ENCODE assay signal across 29 cellular contexts in the genomic region with DNA sequence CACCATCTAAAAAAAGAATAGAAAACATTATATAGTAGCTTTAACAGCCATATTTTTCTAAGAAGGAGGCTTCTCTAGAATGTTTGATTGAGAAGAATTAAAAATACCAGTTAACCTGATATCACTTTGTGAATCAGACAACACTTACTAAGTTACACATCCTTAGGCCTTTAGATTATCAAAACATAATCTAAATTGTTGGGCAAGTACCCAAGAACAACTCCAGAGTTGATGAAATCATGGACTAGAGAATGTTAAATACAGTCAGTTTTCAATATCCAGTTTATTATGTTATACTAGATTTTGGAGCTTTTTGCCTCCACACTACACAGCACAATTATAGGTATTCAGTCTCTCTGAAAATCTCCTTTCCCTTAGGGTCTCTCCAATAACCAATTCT. TPM values are rescaled to one million over a fixed set of nuclear protein-coding genes. Genes with fewer than 3 reads are reported as not detected.
"Had no signal": no experiment of that assay in that cellular context is flagged by ENCODE, and none has a peak within 500 bp of the region (broad histone marks: within the 10 kb centered on the region; RNA-seq: fewer than 3 reads in every experiment).

No MANE protein-coding gene starts in this region.

- DNase-seq: activated CD4-positive, alpha-beta T cell treated with anti-CD3 and anti-CD28 coated beads, Interleukin-2, amount 10 ng/mL, durations not matched to agents 7 days and 5 days; activated CD8-positive, alpha-beta memory T cell treated with anti-CD3 and anti-CD28 coated beads, Interleukin-2, amount 50 U/mL, for 4 hours; activated effector memory CD4-positive, alpha-beta T cell treated with Interleukin-2 at 50 U/mL for 16 hours; activated naive CD4-positive, alpha-beta T cell treated with anti-CD3 and anti-CD28 coated beads, Interleukin-2, amount 10 ng/mL, durations not matched to agents 7 days and 5 days; activated naive CD8-positive, alpha-beta T cell treated with anti-CD3 and anti-CD28 coated beads, Interleukin-2, amount 50 U/mL, for 24 hours; activated T-cell treated with anti-CD3 and anti-CD28 coated beads, Interleukin-2, amount 50 U/mL, for 4 hours; effector memory CD4-positive, alpha-beta T cell; esophagus squamous epithelium; heart right ventricle; left ventricle myocardium superior; naive thymus-derived CD4-positive, alpha-beta T cell; stimulated activated CD4-positive, alpha-beta T cell treated with anti-CD3 and anti-CD28 coated beads, Interleukin-15, amount 100 ng/mL, for 24 hours; stimulated activated CD4-positive, alpha-beta T cell treated with anti-CD3 and anti-CD28 coated beads, Interleukin-4, amount 100 ng/mL, for 1 hour; stimulated activated naive CD8-positive, alpha-beta T cell treated with anti-CD3 and anti-CD28 coated beads, Interleukin-15, amount 100 ng/mL, for 72 hours; transverse colon had no signal

- H3K9me3 ChIP-seq: ascending aorta, esophagus squamous epithelium, heart right ventricle, prostate gland, right atrium auricular region, suprapubic skin, transverse colon, vagina had no signal

- H3K27me3 ChIP-seq: ascending aorta, esophagus squamous epithelium, heart right ventricle, neural progenitor cell, right atrium auricular region, suprapubic skin, transverse colon, vagina had no signal

- H3K4me3 ChIP-seq: ascending aorta, esophagus squamous epithelium, heart right ventricle, neural progenitor cell, prostate gland, right atrium auricular region, skin epidermis, suprapubic skin, transverse colon, vagina had no signal

- H3K9ac ChIP-seq: neural progenitor cell had no signal

- H3K36me3 ChIP-seq: neural progenitor cell, prostate gland, transverse colon had no signal

- H3K4me1 ChIP-seq: ascending aorta, esophagus squamous epithelium, heart right ventricle, neural progenitor cell, prostate gland, right atrium auricular region, suprapubic skin, transverse colon, vagina had no signal

- H3K4me3 Mint-ChIP-seq: activated CD4-positive, alpha-beta T cell treated with anti-CD3 and anti-CD28 coated beads, Interleukin-2, amount 10 ng/mL, durations not matched to agents 7 days and 5 days; activated naive CD4-positive, alpha-beta T cell treated with anti-CD3 and anti-CD28 coated beads, Interleukin-2, amount 10 ng/mL, durations not matched to agents 7 days and 5 days; activated naive CD8-positive, alpha-beta T cell treated with anti-CD3 and anti-CD28 coated beads, Interleukin-2, amount 50 U/mL, for 24 hours; activated T-cell treated with anti-CD3 and anti-CD28 coated beads, Interleukin-2, amount 50 U/mL, for 4 hours; dendritic cell treated with granulocyte-macrophage colony-stimulating factor and Interleukin-4, amounts not matched to agents 40 ng/mL and 50 ng/mL, for 4 days; memory B cell; naive thymus-derived CD4-positive, alpha-beta T cell; neural progenitor cell; stimulated activated naive CD8-positive, alpha-beta T cell treated with anti-CD3 and anti-CD28 coated beads, Interleukin-15, amount 100 ng/mL, for 72 hours; T-helper 1 cell treated with Interleukin-12 subunit alpha and Interleukin-12 subunit beta and Interleukin-4 antibody, amounts not matched to agents 30 μg/mL and 1 μg/mL, for 36 hours had no signal

- H3K4me1 Mint-ChIP-seq: activated CD4-positive, alpha-beta T cell treated with anti-CD3 and anti-CD28 coated beads, Interleukin-2, amount 10 ng/mL, durations not matched to agents 7 days and 5 days; activated naive CD4-positive, alpha-beta T cell treated with anti-CD3 and anti-CD28 coated beads, Interleukin-2, amount 10 ng/mL, durations not matched to agents 7 days and 5 days; activated naive CD8-positive, alpha-beta T cell treated with anti-CD3 and anti-CD28 coated beads, Interleukin-2, amount 50 U/mL, for 24 hours; memory B cell; naive thymus-derived CD4-positive, alpha-beta T cell; neural progenitor cell; stimulated activated naive CD8-positive, alpha-beta T cell treated with anti-CD3 and anti-CD28 coated beads, Interleukin-15, amount 100 ng/mL, for 72 hours had no signal

- H3K27me3 Mint-ChIP-seq: activated CD4-positive, alpha-beta T cell treated with anti-CD3 and anti-CD28 coated beads, Interleukin-2, amount 10 ng/mL, durations not matched to agents 7 days and 5 days; activated naive CD4-positive, alpha-beta T cell treated with anti-CD3 and anti-CD28 coated beads, Interleukin-2, amount 10 ng/mL, durations not matched to agents 7 days and 5 days; activated naive CD8-positive, alpha-beta T cell treated with anti-CD3 and anti-CD28 coated beads, Interleukin-2, amount 50 U/mL, for 24 hours; dendritic cell treated with granulocyte-macrophage colony-stimulating factor and Interleukin-4, amounts not matched to agents 40 ng/mL and 50 ng/mL, for 4 days; memory B cell; naive thymus-derived CD4-positive, alpha-beta T cell; stimulated activated naive CD8-positive, alpha-beta T cell treated with anti-CD3 and anti-CD28 coated beads, Interleukin-15, amount 100 ng/mL, for 72 hours had no signal

- H2AFZ ChIP-seq: neural progenitor cell had no signal

- ATAC-seq: activated CD4-positive, CD25-positive, alpha-beta regulatory T cell treated with anti-CD3 and anti-CD28 coated beads, Interleukin-2, amount 50 U/mL, for 24 hours; activated naive CD8-positive, alpha-beta T cell treated with anti-CD3 and anti-CD28 coated beads, Interleukin-2, amount 50 U/mL, for 24 hours; activated T-cell treated with anti-CD3 and anti-CD28 coated beads, Interleukin-2, amount 50 U/mL, for 4 hours; heart right ventricle; left ventricle myocardium superior; naive thymus-derived CD4-positive, alpha-beta T cell; stimulated activated naive CD8-positive, alpha-beta T cell treated with anti-CD3 and anti-CD28 coated beads, Interleukin-15, amount 100 ng/mL, for 72 hours had no signal

- H3K9me3 Mint-ChIP-seq: activated CD4-positive, alpha-beta T cell treated with anti-CD3 and anti-CD28 coated beads, Interleukin-2, amount 10 ng/mL, durations not matched to agents 7 days and 5 days; activated naive CD4-positive, alpha-beta T cell treated with anti-CD3 and anti-CD28 coated beads, Interleukin-2, amount 10 ng/mL, durations not matched to agents 7 days and 5 days; activated naive CD8-positive, alpha-beta T cell treated with anti-CD3 and anti-CD28 coated beads, Interleukin-2, amount 50 U/mL, for 24 hours; activated T-cell treated with anti-CD3 and anti-CD28 coated beads, Interleukin-2, amount 50 U/mL, for 4 hours; dendritic cell treated with granulocyte-macrophage colony-stimulating factor and Interleukin-4, amounts not matched to agents 40 ng/mL and 50 ng/mL, for 4 days; memory B cell; stimulated activated naive CD8-positive, alpha-beta T cell treated with anti-CD3 and anti-CD28 coated beads, Interleukin-15, amount 100 ng/mL, for 72 hours; T-helper 1 cell treated with Interleukin-12 subunit alpha and Interleukin-12 subunit beta and Interleukin-4 antibody, amounts not matched to agents 30 μg/mL and 1 μg/mL, for 36 hours had no signal

- H3K4me2 ChIP-seq: neural progenitor cell had no signal

- H3K27ac ChIP-seq: ascending aorta, esophagus squamous epithelium, heart right ventricle, neural progenitor cell, prostate gland, right atrium auricular region, skin epidermis, suprapubic skin, transverse colon, vagina had no signal

- H3K27ac Mint-ChIP-seq: activated naive CD4-positive, alpha-beta T cell treated with anti-CD3 and anti-CD28 coated beads, Interleukin-2, amount 10 ng/mL, durations not matched to agents 7 days and 5 days; activated naive CD8-positive, alpha-beta T cell treated with anti-CD3 and anti-CD28 coated beads, Interleukin-2, amount 50 U/mL, for 24 hours; dendritic cell treated with granulocyte-macrophage colony-stimulating factor and Interleukin-4, amounts not matched to agents 40 ng/mL and 50 ng/mL, for 4 days; memory B cell; neural progenitor cell; stimulated activated naive CD8-positive, alpha-beta T cell treated with anti-CD3 and anti-CD28 coated beads, Interleukin-15, amount 100 ng/mL, for 72 hours; T-helper 1 cell treated with Interleukin-12 subunit alpha and Interleukin-12 subunit beta and Interleukin-4 antibody, amounts not matched to agents 30 μg/mL and 1 μg/mL, for 36 hours had no signal

RNA-seq across cellular contexts. Expression of gene ARL13A, which starts 39.6 kb away (rescaled TPM):
- total RNA-seq: activated CD4-positive, alpha-beta T cell treated with anti-CD3 and anti-CD28 coated beads, Interleukin-2, amount 10 ng/mL, durations not matched to agents 7 days and 5 days; activated T-cell treated with anti-CD3 and anti-CD28 coated beads, Interleukin-2, amount 50 U/mL, for 4 hours; ascending aorta; cerebellum; esophagus squamous epithelium; heart right ventricle; left ventricle myocardium superior; mucosa of gallbladder; naive thymus-derived CD4-positive, alpha-beta T cell; osteoblast; right atrium auricular region; suprapubic skin; transverse colon; vagina had no signal
- polyA plus RNA-seq: heart right ventricle; naive thymus-derived CD4-positive, alpha-beta T cell had no signal
